8 cellular contexts compared by ENCODE assay signal in the genomic region with DNA sequence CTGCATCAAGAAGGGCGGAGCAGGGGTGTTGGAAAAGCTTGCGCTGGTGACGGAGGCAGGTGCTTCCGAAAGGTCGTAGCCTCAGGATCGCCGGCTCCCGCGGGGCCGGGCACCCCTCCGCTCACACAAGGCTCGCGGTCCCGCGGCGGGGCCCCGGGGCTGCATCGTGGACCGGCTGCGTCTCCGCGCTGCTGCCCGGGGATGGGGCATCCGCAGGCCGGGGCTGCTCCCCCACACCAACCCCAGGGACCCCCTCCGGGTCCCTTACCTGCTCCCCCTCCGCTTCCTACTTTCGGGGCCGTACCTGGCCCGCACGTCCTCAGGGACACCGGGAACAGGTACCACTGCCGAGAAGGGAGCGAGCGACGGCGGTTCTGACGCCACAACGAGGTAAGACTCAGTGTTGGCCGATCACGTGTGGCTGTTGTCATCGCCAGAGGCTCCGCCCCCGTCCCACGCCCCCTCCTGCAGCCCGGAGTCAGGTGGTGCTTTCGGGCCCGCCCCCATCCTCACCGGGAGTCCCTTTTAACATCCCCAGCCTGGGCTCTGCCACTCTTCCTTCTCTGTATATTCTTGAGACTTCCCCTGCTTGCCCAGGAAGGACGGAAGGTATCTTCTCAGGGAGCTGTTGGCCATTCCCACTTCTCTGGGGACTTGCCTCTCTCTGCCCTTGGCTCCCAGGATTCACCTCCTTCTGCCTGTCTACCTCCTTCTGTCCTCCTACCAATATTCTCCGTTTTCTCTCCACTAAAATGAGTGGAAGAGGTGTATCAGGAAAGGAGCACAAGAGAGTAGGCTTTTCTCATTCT. TPM values are rescaled to one million over a fixed set of nuclear protein-coding genes. Genes with fewer than 3 reads are reported as not detected.
DNase-seq lines count a peak whose midpoint lies in the region; ATAC-seq and TF ChIP-seq lines count a peak whose summit lies in the region.

TSS of gene BEX2 (minus strand) at position 399 of the 809 bp plus-strand sequence. CDS start 1,014 bp downstream, outside the sequence.

- H3K4me3 ChIP-seq in GM08714 (ENCODE audit: low read length) = peak within 1 kb of the TSS; percentile 53; the same call in 1 of the 2 replicates

- intact Hi-C loops in left colon (cut with DNase I, micrococcal nuclease) = no loop called here

- DNase-seq in HEK293T (ENCODE audit: extremely low spot score) (peak; percentile 90), NCI-H146 treated with DMSO at 0.1 percent for 48 hours (lab: John Stamatoyannopoulos, UW; ENCODE audit: unreplicated experiment) (peak; percentile 64), cerebellar nuclear complex (lab: John Stamatoyannopoulos, UW) (peak; percentile 3 to 20), left colon (peak; percentile 84 to 85), KG1 (lab: John Stamatoyannopoulos, UW) (no peak)
- DNase-seq in activated CD4-positive, CD25-positive, alpha-beta regulatory T cell treated with anti-CD3 and anti-CD28 coated beads, Interleukin-2, amount 50 U/mL, for 72 hours = peak; percentile 82
- DNase-seq in stimulated activated CD4-positive, alpha-beta T cell treated with anti-CD3 and anti-CD28 coated beads, Interleukin-1b, Interleukin-23, amount 100 ng/mL, for 48 hours = peak; percentile 83

- CTCF ChIA-PET in HEK293T (lab: Yijun Ruan, JAX) = interaction anchor here (0.6 kb wide), 1 partner anchor 32 kb away, joined by 3 read pairs; no protein-coding TSS in a partner anchor

- ATAC-seq in left colon = peak; percentile 100

- POLR2A ChIA-PET in HEK293T (lab: Yijun Ruan, JAX) = interaction anchor here (1.3 to 2.1 kb wide), 3 partner anchors 45 to 66 kb away, joined by 3 to 12 read pairs (median 7); partner anchors contain the start of genes BEX3, TCEAL8 and TCEAL9

TF ChIP-seq in HEK293T, 16 proteins besides CTCF, POLR2A, EP300 and RAD21:
- TF ChIP-seq L3MBTL2 (conservative IDR thresholded peaks at IDR 0.05) (peak; percentile 17; the same call in 1 of the 2 replicates), TARDBP (IDR thresholded peaks at IDR 0.05) (no peak), SUZ12 (IDR thresholded peaks at IDR 0.05) (no peak), FOXA1 (IDR thresholded peaks at IDR 0.05) (no peak), PKNOX1 (IDR thresholded peaks at IDR 0.05) (0 out of 2 replicates have a peak, but pooled peaks have one; percentile 13)

RNA-seq across cellular contexts. Expression of gene BEX2, which starts in this region (rescaled TPM):
- 1 to 10 TPM; 5.1 to 7.8 TPM for total RNA-seq in left colon
